Comparison of ENCODE assay signal across 1 cellular context in the genomic region with DNA sequence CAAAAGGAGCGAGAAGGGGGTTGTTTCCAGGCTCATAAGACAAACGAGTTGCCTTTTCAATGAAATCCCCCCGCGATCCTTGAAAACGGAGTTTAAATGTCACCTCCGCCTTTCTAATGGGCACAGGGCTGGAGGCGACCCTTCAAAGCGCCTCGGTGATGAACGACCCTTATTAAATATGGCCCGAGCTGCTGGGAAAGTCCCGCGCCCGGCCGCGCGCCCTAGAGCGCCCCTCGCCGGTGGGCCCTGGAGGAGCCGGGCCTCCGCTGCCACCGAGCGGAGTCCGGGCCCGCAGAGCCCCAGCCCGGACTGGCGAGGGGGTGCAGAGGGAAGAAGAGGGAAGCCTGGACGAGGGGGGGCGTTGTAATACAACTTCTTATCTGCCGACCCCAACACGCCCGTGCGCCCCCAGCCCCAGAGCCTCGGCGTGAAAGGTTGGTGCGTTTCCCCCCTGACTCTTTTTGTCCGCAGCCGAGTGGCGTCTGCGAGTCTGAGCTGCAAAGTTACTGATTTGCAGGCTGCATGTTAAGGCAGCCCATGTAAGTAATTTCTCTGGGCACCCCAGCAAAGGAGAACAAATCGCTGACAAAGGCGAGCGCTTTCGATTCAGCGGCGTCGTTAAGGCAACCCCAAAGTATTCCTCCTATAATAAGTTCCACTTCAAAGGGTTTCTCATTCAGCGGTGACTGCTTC.
TF ChIP-seq lines count a peak whose summit lies in the region.

No MANE protein-coding gene starts in this region.

TF ChIP-seq in GM23338, 12 proteins besides CTCF, POLR2A, EP300 and RAD21 (continued from another document):
- TF ChIP-seq CREB1 (CRISPR knock-in tag; IDR thresholded peaks at IDR 0.05; ENCODE audit: low read depth) (no peak), ZNF114 (CRISPR knock-in tag; IDR thresholded peaks at IDR 0.05) (no peak), EZH2 (IDR thresholded peaks at IDR 0.05; ENCODE audit: low read depth, unreplicated experiment) (no peak), NANOG (IDR thresholded peaks at IDR 0.05; ENCODE audit: borderline replicate concordance) (no peak)
TF ChIP-seq in GM23338: peak in this region for 0.
